In the genomic region with DNA sequence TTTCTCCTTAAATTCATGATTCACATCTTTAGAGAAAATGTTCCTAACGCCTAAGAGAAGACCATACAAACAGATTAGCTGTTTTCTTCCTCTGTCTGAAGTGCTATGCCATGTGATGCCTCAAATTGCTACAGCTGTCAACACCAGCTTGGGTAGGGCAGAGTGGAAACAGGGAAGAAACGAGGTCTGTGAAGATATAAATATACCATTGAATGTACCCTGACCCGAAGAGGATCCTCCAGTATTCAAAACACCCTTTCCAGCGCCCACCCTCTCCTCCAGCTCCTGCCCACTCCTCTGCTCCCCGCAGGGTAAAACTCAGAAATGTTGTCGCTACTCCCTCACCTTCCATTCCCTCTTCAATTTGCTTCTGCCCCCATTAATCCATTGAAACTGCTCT, we compare ENCODE assay signal across 1 cellular context.
TF ChIP-seq lines count a peak whose summit lies in the region.

No MANE protein-coding gene starts in this region.

TF ChIP-seq in H1, 55 proteins besides CTCF, POLR2A, EP300 and RAD21:
- TF ChIP-seq RXRA (IDR thresholded peaks at IDR 0.05; ENCODE audit: insufficient read depth, low read depth, low read length) (no peak), KDM1A (IDR thresholded peaks at IDR 0.05; ENCODE audit: borderline replicate concordance, low read length) (no peak), SIN3A (conservative IDR thresholded peaks at IDR 0.05 in 1 of 2, IDR thresholded peaks at IDR 0.05 in 1 of 2; ENCODE audit: low read depth in 1 of 2, low read length in 2 of 2) (no peak), NANOG (IDR thresholded peaks at IDR 0.05; ENCODE audit: insufficient read depth, low read depth, low read length, poor library complexity, severe bottlenecking) (no peak), HDAC2 (IDR thresholded peaks at IDR 0.05; ENCODE audit: borderline replicate concordance in 1 of 2, low read depth in 2 of 2, low read length in 2 of 2) (no peak), JUN (IDR thresholded peaks at IDR 0.05; ENCODE audit: low read depth, low read length) (no peak), JUND (IDR thresholded peaks at IDR 0.05; ENCODE audit: low read length) (no peak)
- TF ChIP-seq, protein P1, sequence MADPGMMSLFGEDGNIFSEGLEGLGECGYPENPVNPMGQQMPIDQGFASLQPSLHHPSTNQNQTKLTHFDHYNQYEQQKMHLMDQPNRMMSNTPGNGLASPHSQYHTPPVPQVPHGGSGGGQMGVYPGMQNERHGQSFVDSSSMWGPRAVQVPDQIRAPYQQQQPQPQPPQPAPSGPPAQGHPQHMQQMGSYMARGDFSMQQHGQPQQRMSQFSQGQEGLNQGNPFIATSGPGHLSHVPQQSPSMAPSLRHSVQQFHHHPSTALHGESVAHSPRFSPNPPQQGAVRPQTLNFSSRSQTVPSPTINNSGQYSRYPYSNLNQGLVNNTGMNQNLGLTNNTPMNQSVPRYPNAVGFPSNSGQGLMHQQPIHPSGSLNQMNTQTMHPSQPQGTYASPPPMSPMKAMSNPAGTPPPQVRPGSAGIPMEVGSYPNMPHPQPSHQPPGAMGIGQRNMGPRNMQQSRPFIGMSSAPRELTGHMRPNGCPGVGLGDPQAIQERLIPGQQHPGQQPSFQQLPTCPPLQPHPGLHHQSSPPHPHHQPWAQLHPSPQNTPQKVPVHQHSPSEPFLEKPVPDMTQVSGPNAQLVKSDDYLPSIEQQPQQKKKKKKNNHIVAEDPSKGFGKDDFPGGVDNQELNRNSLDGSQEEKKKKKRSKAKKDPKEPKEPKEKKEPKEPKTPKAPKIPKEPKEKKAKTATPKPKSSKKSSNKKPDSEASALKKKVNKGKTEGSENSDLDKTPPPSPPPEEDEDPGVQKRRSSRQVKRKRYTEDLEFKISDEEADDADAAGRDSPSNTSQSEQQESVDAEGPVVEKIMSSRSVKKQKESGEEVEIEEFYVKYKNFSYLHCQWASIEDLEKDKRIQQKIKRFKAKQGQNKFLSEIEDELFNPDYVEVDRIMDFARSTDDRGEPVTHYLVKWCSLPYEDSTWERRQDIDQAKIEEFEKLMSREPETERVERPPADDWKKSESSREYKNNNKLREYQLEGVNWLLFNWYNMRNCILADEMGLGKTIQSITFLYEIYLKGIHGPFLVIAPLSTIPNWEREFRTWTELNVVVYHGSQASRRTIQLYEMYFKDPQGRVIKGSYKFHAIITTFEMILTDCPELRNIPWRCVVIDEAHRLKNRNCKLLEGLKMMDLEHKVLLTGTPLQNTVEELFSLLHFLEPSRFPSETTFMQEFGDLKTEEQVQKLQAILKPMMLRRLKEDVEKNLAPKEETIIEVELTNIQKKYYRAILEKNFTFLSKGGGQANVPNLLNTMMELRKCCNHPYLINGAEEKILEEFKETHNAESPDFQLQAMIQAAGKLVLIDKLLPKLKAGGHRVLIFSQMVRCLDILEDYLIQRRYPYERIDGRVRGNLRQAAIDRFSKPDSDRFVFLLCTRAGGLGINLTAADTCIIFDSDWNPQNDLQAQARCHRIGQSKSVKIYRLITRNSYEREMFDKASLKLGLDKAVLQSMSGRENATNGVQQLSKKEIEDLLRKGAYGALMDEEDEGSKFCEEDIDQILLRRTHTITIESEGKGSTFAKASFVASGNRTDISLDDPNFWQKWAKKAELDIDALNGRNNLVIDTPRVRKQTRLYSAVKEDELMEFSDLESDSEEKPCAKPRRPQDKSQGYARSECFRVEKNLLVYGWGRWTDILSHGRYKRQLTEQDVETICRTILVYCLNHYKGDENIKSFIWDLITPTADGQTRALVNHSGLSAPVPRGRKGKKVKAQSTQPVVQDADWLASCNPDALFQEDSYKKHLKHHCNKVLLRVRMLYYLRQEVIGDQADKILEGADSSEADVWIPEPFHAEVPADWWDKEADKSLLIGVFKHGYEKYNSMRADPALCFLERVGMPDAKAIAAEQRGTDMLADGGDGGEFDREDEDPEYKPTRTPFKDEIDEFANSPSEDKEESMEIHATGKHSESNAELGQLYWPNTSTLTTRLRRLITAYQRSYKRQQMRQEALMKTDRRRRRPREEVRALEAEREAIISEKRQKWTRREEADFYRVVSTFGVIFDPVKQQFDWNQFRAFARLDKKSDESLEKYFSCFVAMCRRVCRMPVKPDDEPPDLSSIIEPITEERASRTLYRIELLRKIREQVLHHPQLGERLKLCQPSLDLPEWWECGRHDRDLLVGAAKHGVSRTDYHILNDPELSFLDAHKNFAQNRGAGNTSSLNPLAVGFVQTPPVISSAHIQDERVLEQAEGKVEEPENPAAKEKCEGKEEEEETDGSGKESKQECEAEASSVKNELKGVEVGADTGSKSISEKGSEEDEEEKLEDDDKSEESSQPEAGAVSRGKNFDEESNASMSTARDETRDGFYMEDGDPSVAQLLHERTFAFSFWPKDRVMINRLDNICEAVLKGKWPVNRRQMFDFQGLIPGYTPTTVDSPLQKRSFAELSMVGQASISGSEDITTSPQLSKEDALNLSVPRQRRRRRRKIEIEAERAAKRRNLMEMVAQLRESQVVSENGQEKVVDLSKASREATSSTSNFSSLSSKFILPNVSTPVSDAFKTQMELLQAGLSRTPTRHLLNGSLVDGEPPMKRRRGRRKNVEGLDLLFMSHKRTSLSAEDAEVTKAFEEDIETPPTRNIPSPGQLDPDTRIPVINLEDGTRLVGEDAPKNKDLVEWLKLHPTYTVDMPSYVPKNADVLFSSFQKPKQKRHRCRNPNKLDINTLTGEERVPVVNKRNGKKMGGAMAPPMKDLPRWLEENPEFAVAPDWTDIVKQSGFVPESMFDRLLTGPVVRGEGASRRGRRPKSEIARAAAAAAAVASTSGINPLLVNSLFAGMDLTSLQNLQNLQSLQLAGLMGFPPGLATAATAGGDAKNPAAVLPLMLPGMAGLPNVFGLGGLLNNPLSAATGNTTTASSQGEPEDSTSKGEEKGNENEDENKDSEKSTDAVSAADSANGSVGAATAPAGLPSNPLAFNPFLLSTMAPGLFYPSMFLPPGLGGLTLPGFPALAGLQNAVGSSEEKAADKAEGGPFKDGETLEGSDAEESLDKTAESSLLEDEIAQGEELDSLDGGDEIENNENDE (IDR thresholded peaks at IDR 0.05; ENCODE audit: insufficient replicate concordance, low read length): no peak
- TF ChIP-seq, protein P2, sequence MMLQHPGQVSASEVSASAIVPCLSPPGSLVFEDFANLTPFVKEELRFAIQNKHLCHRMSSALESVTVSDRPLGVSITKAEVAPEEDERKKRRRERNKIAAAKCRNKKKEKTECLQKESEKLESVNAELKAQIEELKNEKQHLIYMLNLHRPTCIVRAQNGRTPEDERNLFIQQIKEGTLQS (IDR thresholded peaks at IDR 0.05; ENCODE audit: insufficient read depth, low read depth, low read length): no peak
